8 cellular contexts compared by ENCODE assay signal in the genomic region with DNA sequence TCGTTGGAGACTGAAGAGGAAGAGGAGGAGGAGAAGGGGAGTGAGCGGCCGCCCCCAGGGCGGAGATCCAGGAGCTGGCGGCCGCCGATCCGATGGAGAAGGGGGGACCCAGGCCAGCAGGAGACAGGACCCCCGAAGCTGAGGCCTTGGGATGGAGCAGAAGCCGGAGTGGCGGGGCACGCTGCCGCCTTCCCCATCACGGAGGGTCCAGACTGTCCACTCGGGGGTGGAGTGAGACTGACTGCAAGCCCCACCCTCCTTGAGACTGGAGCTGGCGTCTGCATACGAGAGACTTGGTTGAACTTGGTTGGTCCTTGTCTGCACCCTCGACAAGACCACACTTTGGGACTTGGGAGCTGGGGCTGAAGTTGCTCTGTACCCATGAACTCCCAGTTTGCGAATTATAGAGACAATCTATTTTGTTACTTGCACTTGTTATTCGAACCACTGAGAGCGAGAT. TPM values are rescaled to one million over a fixed set of nuclear protein-coding genes. Genes with fewer than 3 reads are reported as not detected.
DNase-seq lines count a peak whose midpoint lies in the region; ATAC-seq and TF ChIP-seq lines count a peak whose summit lies in the region.

No MANE protein-coding gene starts in this region.

- H3K27me3 ChIP-seq in ectodermal cell (ENCODE audit: control insufficient read depth, insufficient read depth, low read length, poor library complexity, severe bottlenecking) = peaks cover 63% of the 10 kb centered on the region
- no peaks in the 10 kb centered on the region for H3K27me3 ChIP-seq in mononuclear cell (ENCODE audit: insufficient read depth, low read length)
- no peaks in the 10 kb centered on the region for H3K27me3 ChIP-seq in aorta (ENCODE audit: control insufficient read depth in 1 of 2, insufficient read depth in 2 of 2, low read length in 1 of 2)

- WGBS in ectodermal cell, 2 experiments = 12 to 19% methylated on average over 19 to 21 of the region's 21 CpGs
- 1 to 3% methylated on average over 20 to 21 of the region's 21 CpGs for WGBS in aorta, 2 donors

- no peak for DNase-seq in T-helper 17 cell
- peak; percentile 69 to 79 for DNase-seq in aorta
- no peak for DNase-seq in DMS53 (lab: John Stamatoyannopoulos, UW)
- no peak for DNase-seq in NCI-H2196 treated with DMSO at 0.1 percent for 48 hours (lab: John Stamatoyannopoulos, UW; ENCODE audit: unreplicated experiment)
- no peak for DNase-seq in GM19240 (ENCODE audit: insufficient read length, low spot score)

- peak; percentile 44 for TF ChIP-seq POLR2A in GM15510 (IDR thresholded peaks at IDR 0.05; ENCODE audit: borderline replicate concordance, extremely low read depth, insufficient read length)

- H3K36me3 ChIP-seq in ectodermal cell (ENCODE audit: control insufficient read depth, insufficient read depth, low read length) = no peaks in the 10 kb centered on the region
- H3K36me3 ChIP-seq in aorta (ENCODE audit: control insufficient read depth in 1 of 2, insufficient read depth in 2 of 2, low read length in 1 of 2) = no peaks in the 10 kb centered on the region

- peaks cover 9% of the 10 kb centered on the region for H3K36me3 Mint-ChIP-seq in T-helper 17 cell (ENCODE audit: low read depth)

- H3K4me1 ChIP-seq in ectodermal cell (ENCODE audit: control insufficient read depth, insufficient read depth, low read length) = peaks cover 34% of the 10 kb centered on the region
- H3K4me1 ChIP-seq in mononuclear cell (ENCODE audit: insufficient read depth, low read length) = peaks cover 41% of the 10 kb centered on the region
- no peaks in the 10 kb centered on the region for H3K4me1 ChIP-seq in aorta (ENCODE audit: control insufficient read depth in 1 of 2, insufficient read depth in 2 of 2, low read length in 2 of 2)

- ATAC-seq in T-helper 17 cell (no peak), aorta (ENCODE audit: low FRiP score) (no peak)

- no peak overlapping the region for H3K27ac ChIP-seq in ectodermal cell (ENCODE audit: insufficient read depth, low read depth, low read length, poor library complexity, severe bottlenecking)
- peak overlapping the region in 1 of 2 donors; percentile 80 for H3K27ac ChIP-seq in aorta (ENCODE audit: low read depth in 1 of 2, low read length in 2 of 2)

- H3K9me3 ChIP-seq in T-helper 17 cell (ENCODE audit: control insufficient read depth, low read length, poor library complexity, severe bottlenecking) (no peaks in the 10 kb centered on the region), ectodermal cell (ENCODE audit: control insufficient read depth, low read length) (no peaks in the 10 kb centered on the region), mononuclear cell (ENCODE audit: low read depth, low read length) (no peaks in the 10 kb centered on the region), aorta (ENCODE audit: control insufficient read depth, low read length) (no peaks in the 10 kb centered on the region)

- H3K27ac Mint-ChIP-seq in T-helper 17 cell = peak overlapping the region; percentile 95

- H3K4me3 Mint-ChIP-seq in T-helper 17 cell = peak overlapping the region; percentile 96

- peak overlapping the region; percentile 51 for H3K4me3 ChIP-seq in ectodermal cell (ENCODE audit: insufficient read depth, low read depth, low read length)
- peak overlapping the region; percentile 100 for H3K4me3 ChIP-seq in mononuclear cell (ENCODE audit: low read length)
- peak overlapping the region; percentile 44 to 87 for H3K4me3 ChIP-seq in aorta (ENCODE audit: low read length in 2 of 2)

- no peaks in the 10 kb centered on the region for H3K27me3 Mint-ChIP-seq in T-helper 17 cell

- H3K4me1 Mint-ChIP-seq in T-helper 17 cell = peaks cover 29% of the 10 kb centered on the region

- intact Hi-C loops in aorta (cut with DNase I) = loop anchor here (2.0 kb wide), 2 partner anchors 63 to 67 kb away; no protein-coding TSS in a partner anchor

RNA-seq across cellular contexts. Expression of a gene that starts 1.8 kb away (rescaled TPM):
- 100 to 1,000 TPM; 120 to 135 TPM for total RNA-seq in T-helper 17 cell
- polyA plus RNA-seq in ectodermal cell (2013, experiment 1 of 4) = 5.6 TPM
- polyA plus RNA-seq in ectodermal cell (2013, experiment 2 of 4) = 4.5 TPM
- polyA plus RNA-seq in ectodermal cell (2013, experiment 3 of 4) = 4.3 TPM
- 1.9 TPM for polyA plus RNA-seq in ectodermal cell (2013, experiment 4 of 4)
- 528 TPM for total RNA-seq in mononuclear cell
- 100 to 1,000 TPM in 1 of 2 donors, 10 to 100 TPM in 1; 99.5 to 185 TPM for total RNA-seq in aorta
- polyA plus RNA-seq in aorta = 100 to 1,000 TPM; 127 to 262 TPM

RNA-seq across cellular contexts. Expression of a gene that starts 21.0 kb away (rescaled TPM):
- total RNA-seq in T-helper 17 cell (10 to 100 TPM; 13.1 to 16.0 TPM), mononuclear cell (6.7 TPM), aorta (10 to 100 TPM; 18.0 to 19.7 TPM)
- polyA plus RNA-seq in ectodermal cell (2013, experiment 1 of 4) = 210 TPM
- 193 TPM for polyA plus RNA-seq in ectodermal cell (2013, experiment 2 of 4)
- polyA plus RNA-seq in ectodermal cell (2013, experiment 3 of 4) = 120 TPM
- 124 TPM for polyA plus RNA-seq in ectodermal cell (2013, experiment 4 of 4)
- 1 to 10 TPM; 7.1 to 7.4 TPM for polyA plus RNA-seq in aorta

RNA-seq across cellular contexts. Expression of a gene that starts 50.4 kb away (rescaled TPM):
- total RNA-seq in T-helper 17 cell (10 to 100 TPM; 22.3 to 27.8 TPM), mononuclear cell (5.8 TPM), aorta (10 to 100 TPM; 27.8 to 32.7 TPM)
- polyA plus RNA-seq in ectodermal cell (2013, experiment 1 of 4) = 93.0 TPM
- polyA plus RNA-seq in ectodermal cell (2013, experiment 2 of 4) = 90.3 TPM
- polyA plus RNA-seq in ectodermal cell (2013, experiment 3 of 4) = 99.9 TPM
- polyA plus RNA-seq in ectodermal cell (2013, experiment 4 of 4) = 107 TPM
- 10 to 100 TPM; 41.7 to 41.9 TPM for polyA plus RNA-seq in aorta

Comparison
In these comparisons a context has a peak if more than half of its experiments do, and no peak if none do; other contexts are left out.
1. DNase-seq: peak in aorta (2 of 2); none in T-helper 17 cell (0 of 3), DMS53 (single experiment), NCI-H2196 treated with DMSO at 0.1 percent for 48 hours (single experiment) and GM19240 (single experiment).
2. Peak in every context shown above with its lines, with median percentiles within 50 percentile points of each other: H3K4me3 ChIP-seq.